Comparison of ENCODE assay signal across 1 cellular context in the genomic region with DNA sequence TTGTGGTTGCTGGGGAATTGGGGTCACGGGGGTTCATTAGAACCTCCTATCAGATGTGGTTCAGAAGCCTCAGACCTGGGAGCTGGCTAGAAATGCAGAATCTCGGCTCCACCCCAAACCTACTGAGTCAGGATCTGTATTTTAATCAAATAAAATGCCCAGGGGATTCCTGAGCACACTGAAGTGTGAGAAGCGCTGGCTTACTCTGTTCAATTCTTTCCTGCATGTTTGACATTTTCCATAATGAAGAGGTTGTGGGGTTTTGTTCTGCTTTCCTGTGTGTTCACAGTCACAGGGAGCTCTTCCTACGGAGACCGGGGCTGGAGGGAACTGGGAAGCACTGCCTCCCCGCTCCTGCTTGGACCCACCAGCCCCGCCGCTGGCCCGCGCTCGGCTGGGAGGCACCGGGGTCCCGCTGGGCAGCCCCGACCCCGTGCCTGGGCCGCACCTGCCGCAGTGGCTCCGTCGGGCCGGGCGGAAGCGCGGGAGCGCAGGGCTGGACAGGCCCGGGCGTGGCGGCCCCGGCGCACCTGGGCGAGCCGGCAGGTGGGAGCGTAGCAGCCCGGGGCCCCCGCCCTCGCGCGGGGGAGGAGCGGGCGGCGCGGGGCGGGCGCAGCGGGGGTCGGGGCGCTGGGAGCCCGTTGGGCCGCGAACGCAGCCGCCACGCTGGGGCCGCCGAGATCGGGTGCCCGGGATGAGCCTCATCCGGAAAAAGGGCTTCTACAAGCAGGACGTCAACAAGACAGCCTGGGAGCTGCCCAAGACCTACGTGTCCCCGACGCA.
TF ChIP-seq lines count a peak whose summit lies in the region.

Gene MAPK13 (plus strand): TSS at position 625 of the 783 bp plus-strand sequence. CDS start 70 bp downstream, at position 695.

TF ChIP-seq in HepG2, 621 proteins besides CTCF, POLR2A, EP300 and RAD21 (continued from another document and continues in another):
- 0 out of 2 replicates have a peak, but pooled peaks have one; percentile 71 for TF ChIP-seq ZNF674 (CRISPR knock-in tag; IDR thresholded peaks at IDR 0.05; ENCODE audit: low read depth)
- TF ChIP-seq, protein P1, sequence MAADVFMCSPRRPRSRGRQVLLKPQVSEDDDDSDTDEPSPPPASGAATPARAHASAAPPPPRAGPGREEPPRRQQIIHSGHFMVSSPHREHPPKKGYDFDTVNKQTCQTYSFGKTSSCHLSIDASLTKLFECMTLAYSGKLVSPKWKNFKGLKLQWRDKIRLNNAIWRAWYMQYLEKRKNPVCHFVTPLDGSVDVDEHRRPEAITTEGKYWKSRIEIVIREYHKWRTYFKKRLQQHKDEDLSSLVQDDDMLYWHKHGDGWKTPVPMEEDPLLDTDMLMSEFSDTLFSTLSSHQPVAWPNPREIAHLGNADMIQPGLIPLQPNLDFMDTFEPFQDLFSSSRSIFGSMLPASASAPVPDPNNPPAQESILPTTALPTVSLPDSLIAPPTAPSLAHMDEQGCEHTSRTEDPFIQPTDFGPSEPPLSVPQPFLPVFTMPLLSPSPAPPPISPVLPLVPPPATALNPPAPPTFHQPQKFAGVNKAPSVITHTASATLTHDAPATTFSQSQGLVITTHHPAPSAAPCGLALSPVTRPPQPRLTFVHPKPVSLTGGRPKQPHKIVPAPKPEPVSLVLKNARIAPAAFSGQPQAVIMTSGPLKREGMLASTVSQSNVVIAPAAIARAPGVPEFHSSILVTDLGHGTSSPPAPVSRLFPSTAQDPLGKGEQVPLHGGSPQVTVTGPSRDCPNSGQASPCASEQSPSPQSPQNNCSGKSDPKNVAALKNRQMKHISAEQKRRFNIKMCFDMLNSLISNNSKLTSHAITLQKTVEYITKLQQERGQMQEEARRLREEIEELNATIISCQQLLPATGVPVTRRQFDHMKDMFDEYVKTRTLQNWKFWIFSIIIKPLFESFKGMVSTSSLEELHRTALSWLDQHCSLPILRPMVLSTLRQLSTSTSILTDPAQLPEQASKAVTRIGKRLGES (CRISPR knock-in tag; IDR thresholded peaks at IDR 0.05; ENCODE audit: borderline replicate concordance), result no peak
- TF ChIP-seq, protein P2, sequence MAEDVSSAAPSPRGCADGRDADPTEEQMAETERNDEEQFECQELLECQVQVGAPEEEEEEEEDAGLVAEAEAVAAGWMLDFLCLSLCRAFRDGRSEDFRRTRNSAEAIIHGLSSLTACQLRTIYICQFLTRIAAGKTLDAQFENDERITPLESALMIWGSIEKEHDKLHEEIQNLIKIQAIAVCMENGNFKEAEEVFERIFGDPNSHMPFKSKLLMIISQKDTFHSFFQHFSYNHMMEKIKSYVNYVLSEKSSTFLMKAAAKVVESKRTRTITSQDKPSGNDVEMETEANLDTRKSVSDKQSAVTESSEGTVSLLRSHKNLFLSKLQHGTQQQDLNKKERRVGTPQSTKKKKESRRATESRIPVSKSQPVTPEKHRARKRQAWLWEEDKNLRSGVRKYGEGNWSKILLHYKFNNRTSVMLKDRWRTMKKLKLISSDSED (CRISPR knock-in tag; IDR thresholded peaks at IDR 0.05), result no peak
- 0 out of 2 replicates have a peak, but pooled peaks have one; percentile 27 for TF ChIP-seq NR0B2 (CRISPR knock-in tag; IDR thresholded peaks at IDR 0.05)
- no peak for TF ChIP-seq NR3C1 (CRISPR knock-in tag; IDR thresholded peaks at IDR 0.05)
- TF ChIP-seq SAFB2 (CRISPR knock-in tag; IDR thresholded peaks at IDR 0.05; ENCODE audit: borderline replicate concordance, low read depth), result no peak
- 0 out of 2 replicates have a peak, but pooled peaks have one; percentile 26 for TF ChIP-seq ZNF138 (CRISPR knock-in tag; IDR thresholded peaks at IDR 0.05; ENCODE audit: low read depth)
- TF ChIP-seq NONO (IDR thresholded peaks at IDR 0.05), result no peak
- no peak for TF ChIP-seq NONO (CRISPR knock-in tag; conservative IDR thresholded peaks at IDR 0.05)
- TF ChIP-seq ZNF564 (CRISPR knock-in tag; IDR thresholded peaks at IDR 0.05), result no peak
- TF ChIP-seq, protein P3, sequence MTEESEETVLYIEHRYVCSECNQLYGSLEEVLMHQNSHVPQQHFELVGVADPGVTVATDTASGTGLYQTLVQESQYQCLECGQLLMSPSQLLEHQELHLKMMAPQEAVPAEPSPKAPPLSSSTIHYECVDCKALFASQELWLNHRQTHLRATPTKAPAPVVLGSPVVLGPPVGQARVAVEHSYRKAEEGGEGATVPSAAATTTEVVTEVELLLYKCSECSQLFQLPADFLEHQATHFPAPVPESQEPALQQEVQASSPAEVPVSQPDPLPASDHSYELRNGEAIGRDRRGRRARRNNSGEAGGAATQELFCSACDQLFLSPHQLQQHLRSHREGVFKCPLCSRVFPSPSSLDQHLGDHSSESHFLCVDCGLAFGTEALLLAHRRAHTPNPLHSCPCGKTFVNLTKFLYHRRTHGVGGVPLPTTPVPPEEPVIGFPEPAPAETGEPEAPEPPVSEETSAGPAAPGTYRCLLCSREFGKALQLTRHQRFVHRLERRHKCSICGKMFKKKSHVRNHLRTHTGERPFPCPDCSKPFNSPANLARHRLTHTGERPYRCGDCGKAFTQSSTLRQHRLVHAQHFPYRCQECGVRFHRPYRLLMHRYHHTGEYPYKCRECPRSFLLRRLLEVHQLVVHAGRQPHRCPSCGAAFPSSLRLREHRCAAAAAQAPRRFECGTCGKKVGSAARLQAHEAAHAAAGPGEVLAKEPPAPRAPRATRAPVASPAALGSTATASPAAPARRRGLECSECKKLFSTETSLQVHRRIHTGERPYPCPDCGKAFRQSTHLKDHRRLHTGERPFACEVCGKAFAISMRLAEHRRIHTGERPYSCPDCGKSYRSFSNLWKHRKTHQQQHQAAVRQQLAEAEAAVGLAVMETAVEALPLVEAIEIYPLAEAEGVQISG (CRISPR knock-in tag; IDR thresholded peaks at IDR 0.05), result 0 out of 2 replicates have a peak, but pooled peaks have one; percentile 14
- TF ChIP-seq SOX5 (CRISPR knock-in tag; IDR thresholded peaks at IDR 0.05; ENCODE audit: borderline replicate concordance), result 0 out of 2 replicates have a peak, but pooled peaks have one; percentile 14
- TF ChIP-seq PCBP2 (optimal IDR thresholded peaks at IDR 0.05; ENCODE audit: low read depth, low read length, poor library complexity, severe bottlenecking), result no peak
- TF ChIP-seq, protein P4, sequence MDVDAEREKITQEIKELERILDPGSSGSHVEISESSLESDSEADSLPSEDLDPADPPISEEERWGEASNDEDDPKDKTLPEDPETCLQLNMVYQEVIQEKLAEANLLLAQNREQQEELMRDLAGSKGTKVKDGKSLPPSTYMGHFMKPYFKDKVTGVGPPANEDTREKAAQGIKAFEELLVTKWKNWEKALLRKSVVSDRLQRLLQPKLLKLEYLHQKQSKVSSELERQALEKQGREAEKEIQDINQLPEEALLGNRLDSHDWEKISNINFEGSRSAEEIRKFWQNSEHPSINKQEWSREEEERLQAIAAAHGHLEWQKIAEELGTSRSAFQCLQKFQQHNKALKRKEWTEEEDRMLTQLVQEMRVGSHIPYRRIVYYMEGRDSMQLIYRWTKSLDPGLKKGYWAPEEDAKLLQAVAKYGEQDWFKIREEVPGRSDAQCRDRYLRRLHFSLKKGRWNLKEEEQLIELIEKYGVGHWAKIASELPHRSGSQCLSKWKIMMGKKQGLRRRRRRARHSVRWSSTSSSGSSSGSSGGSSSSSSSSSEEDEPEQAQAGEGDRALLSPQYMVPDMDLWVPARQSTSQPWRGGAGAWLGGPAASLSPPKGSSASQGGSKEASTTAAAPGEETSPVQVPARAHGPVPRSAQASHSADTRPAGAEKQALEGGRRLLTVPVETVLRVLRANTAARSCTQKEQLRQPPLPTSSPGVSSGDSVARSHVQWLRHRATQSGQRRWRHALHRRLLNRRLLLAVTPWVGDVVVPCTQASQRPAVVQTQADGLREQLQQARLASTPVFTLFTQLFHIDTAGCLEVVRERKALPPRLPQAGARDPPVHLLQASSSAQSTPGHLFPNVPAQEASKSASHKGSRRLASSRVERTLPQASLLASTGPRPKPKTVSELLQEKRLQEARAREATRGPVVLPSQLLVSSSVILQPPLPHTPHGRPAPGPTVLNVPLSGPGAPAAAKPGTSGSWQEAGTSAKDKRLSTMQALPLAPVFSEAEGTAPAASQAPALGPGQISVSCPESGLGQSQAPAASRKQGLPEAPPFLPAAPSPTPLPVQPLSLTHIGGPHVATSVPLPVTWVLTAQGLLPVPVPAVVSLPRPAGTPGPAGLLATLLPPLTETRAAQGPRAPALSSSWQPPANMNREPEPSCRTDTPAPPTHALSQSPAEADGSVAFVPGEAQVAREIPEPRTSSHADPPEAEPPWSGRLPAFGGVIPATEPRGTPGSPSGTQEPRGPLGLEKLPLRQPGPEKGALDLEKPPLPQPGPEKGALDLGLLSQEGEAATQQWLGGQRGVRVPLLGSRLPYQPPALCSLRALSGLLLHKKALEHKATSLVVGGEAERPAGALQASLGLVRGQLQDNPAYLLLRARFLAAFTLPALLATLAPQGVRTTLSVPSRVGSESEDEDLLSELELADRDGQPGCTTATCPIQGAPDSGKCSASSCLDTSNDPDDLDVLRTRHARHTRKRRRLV (CRISPR knock-in tag; IDR thresholded peaks at IDR 0.05), result 0 out of 2 replicates have a peak, but pooled peaks have one; percentile 1
- TF ChIP-seq ZBTB43 (CRISPR knock-in tag; conservative IDR thresholded peaks at IDR 0.05), result 0 out of 2 replicates have a peak, but pooled peaks have one; percentile 47
- peak; percentile 67; the same call in 1 of the 2 replicates for TF ChIP-seq POLR2AphosphoS5 (IDR thresholded peaks at IDR 0.05; ENCODE audit: low read depth, low read length)
- TF ChIP-seq ZNF776 (CRISPR knock-in tag; IDR thresholded peaks at IDR 0.05), result peak; percentile 78; the same call in 1 of the 2 replicates
- no peak for TF ChIP-seq ZBTB44 (CRISPR knock-in tag; IDR thresholded peaks at IDR 0.05)
- peak; percentile 68 for TF ChIP-seq ZNF777 (CRISPR knock-in tag; IDR thresholded peaks at IDR 0.05)
- peak; percentile 7 for TF ChIP-seq CBX1 (IDR thresholded peaks at IDR 0.05; ENCODE audit: low read depth)
- TF ChIP-seq REXO4 (CRISPR knock-in tag; IDR thresholded peaks at IDR 0.05; ENCODE audit: borderline replicate concordance), result no peak
- no peak for TF ChIP-seq ZNF878 (CRISPR knock-in tag; IDR thresholded peaks at IDR 0.05)
- TF ChIP-seq SSRP1 (CRISPR knock-in tag; IDR thresholded peaks at IDR 0.05), result no peak; the same call in 1 of the 2 replicates
- 0 out of 2 replicates have a peak, but pooled peaks have one; percentile 81 for TF ChIP-seq ZNF333 (CRISPR knock-in tag; IDR thresholded peaks at IDR 0.05; ENCODE audit: borderline replicate concordance)
- TF ChIP-seq, protein P5, sequence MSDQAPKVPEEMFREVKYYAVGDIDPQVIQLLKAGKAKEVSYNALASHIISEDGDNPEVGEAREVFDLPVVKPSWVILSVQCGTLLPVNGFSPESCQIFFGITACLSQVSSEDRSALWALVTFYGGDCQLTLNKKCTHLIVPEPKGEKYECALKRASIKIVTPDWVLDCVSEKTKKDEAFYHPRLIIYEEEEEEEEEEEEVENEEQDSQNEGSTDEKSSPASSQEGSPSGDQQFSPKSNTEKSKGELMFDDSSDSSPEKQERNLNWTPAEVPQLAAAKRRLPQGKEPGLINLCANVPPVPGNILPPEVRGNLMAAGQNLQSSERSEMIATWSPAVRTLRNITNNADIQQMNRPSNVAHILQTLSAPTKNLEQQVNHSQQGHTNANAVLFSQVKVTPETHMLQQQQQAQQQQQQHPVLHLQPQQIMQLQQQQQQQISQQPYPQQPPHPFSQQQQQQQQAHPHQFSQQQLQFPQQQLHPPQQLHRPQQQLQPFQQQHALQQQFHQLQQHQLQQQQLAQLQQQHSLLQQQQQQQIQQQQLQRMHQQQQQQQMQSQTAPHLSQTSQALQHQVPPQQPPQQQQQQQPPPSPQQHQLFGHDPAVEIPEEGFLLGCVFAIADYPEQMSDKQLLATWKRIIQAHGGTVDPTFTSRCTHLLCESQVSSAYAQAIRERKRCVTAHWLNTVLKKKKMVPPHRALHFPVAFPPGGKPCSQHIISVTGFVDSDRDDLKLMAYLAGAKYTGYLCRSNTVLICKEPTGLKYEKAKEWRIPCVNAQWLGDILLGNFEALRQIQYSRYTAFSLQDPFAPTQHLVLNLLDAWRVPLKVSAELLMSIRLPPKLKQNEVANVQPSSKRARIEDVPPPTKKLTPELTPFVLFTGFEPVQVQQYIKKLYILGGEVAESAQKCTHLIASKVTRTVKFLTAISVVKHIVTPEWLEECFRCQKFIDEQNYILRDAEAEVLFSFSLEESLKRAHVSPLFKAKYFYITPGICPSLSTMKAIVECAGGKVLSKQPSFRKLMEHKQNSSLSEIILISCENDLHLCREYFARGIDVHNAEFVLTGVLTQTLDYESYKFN (CRISPR knock-in tag; conservative IDR thresholded peaks at IDR 0.05), result no peak
- TF ChIP-seq MAF1 (CRISPR knock-in tag; IDR thresholded peaks at IDR 0.05; ENCODE audit: borderline replicate concordance), result no peak
- TF ChIP-seq RFX5 (IDR thresholded peaks at IDR 0.05; ENCODE audit: low read depth, low read length), result no peak
- TF ChIP-seq ZSCAN31 (CRISPR knock-in tag; IDR thresholded peaks at IDR 0.05; ENCODE audit: low read depth), result no peak
- TF ChIP-seq HNF4A (CRISPR knock-in tag; IDR thresholded peaks at IDR 0.05), result no peak
- TF ChIP-seq ATF1 (CRISPR knock-in tag; IDR thresholded peaks at IDR 0.05), result no peak
- TF ChIP-seq KLF12 (CRISPR knock-in tag; IDR thresholded peaks at IDR 0.05; ENCODE audit: borderline replicate concordance), result peak; percentile 3; the same call in 1 of the 2 replicates
- TF ChIP-seq MAFF (IDR thresholded peaks at IDR 0.05; ENCODE audit: low read depth, low read length), result no peak
- TF ChIP-seq ARID2 (CRISPR knock-in tag; IDR thresholded peaks at IDR 0.05; ENCODE audit: borderline replicate concordance), result no peak
- TF ChIP-seq, protein P6, sequence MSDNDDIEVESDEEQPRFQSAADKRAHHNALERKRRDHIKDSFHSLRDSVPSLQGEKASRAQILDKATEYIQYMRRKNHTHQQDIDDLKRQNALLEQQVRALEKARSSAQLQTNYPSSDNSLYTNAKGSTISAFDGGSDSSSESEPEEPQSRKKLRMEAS (IDR thresholded peaks at IDR 0.05), result peak; percentile 43; the same call in 1 of the 2 replicates
- 0 out of 2 replicates have a peak, but pooled peaks have one; percentile 19 for TF ChIP-seq ZBTB7A (CRISPR knock-in tag; IDR thresholded peaks at IDR 0.05)
